30 cellular contexts compared by ENCODE assay signal in the genomic region with DNA sequence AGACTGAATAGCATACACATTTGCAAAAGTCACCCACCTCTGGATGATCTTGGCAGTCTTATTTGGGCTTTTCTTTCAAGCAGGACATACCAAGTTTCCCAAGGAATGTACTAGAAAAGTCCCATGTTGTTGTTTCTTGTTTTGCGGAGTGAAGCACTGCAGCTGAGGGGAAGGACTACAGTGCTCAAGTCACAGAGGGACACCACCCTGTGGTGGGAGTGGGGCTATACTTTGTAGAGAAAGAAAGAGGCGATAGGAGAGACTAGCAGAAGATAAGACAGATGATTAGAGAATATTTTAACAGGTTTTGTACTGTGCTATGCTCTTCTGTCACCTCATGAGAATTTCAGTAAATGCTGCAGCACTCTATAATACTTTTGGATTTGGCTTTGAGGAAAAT.
DNase-seq lines count a peak whose midpoint lies in the region; ATAC-seq and TF ChIP-seq lines count a peak whose summit lies in the region.
"Had no signal": no experiment of that assay in that cellular context is flagged by ENCODE, and none has a peak within 500 bp of the region (broad histone marks: within the 10 kb centered on the region; RNA-seq: fewer than 3 reads in every experiment).

No MANE protein-coding gene starts in this region.

- DNase-seq in A673 (ENCODE audit: low spot score) = peak; percentile 13
- peak; percentile 9 for DNase-seq in OCI-M1 (lab: John Stamatoyannopoulos, UW)
- DNase-seq in endodermal cell = peak; percentile 62
- DNase-seq in neural progenitor cell (ENCODE audit: low spot score) = peak; percentile 42
- no peak for DNase-seq in activated CD4-positive, alpha-beta T cell treated with anti-CD3 and anti-CD28 coated beads, Interleukin-2, amount 50 U/mL, for 48 hours
- no peak for DNase-seq in stimulated activated CD4-positive, alpha-beta T cell treated with anti-CD3 and anti-CD28 coated beads, Interleukin-4, amount 100 ng/mL, for 1 hour
- no peak for DNase-seq in activated effector memory CD4-positive, alpha-beta T cell treated with Interleukin-2 at 50 U/mL for 16 hours
- DNase-seq: activated CD8-positive, alpha-beta memory T cell treated with anti-CD3 and anti-CD28 coated beads, Interleukin-2, amount 50 U/mL, for 48 hours; activated CD8-positive, alpha-beta T cell treated with anti-CD3 and anti-CD28 coated beads for 36 hours; activated naive CD4-positive, alpha-beta T cell treated with anti-CD3 and anti-CD28 coated beads, Interleukin-2, amount 50 U/mL, for 16 hours; AML-193; amniotic stem cell; CD4-positive, alpha-beta memory T cell; effector CD4-positive, alpha-beta T cell; GOT3; Kasumi-1; left ventricle myocardium superior; NCI-H1417 treated with DMSO at 0.1 percent for 48 hours; NCI-H2081; NCI-H226; NCI-H69; Right ventricle myocardium superior; T-helper 2 cell had no signal

- H3K9me3 Mint-ChIP-seq in endodermal cell (peaks cover 10% of the 10 kb centered on the region), neural progenitor cell (no peaks in the 10 kb centered on the region)

- intact Hi-C loops in A673 (cut with micrococcal nuclease; ENCODE audit: unreplicated experiment) = no loop called here

- no peaks in the 10 kb centered on the region for H3K27me3 ChIP-seq in A673 (replicated peaks; ENCODE audit: insufficient read depth, low read depth, low read length, poor library complexity)
- no peaks in the 10 kb centered on the region for H3K27me3 ChIP-seq in endodermal cell (ENCODE audit: control insufficient read depth, insufficient read depth, low read length, poor library complexity, severe bottlenecking)
- H3K27me3 ChIP-seq in neural progenitor cell = no peaks in the 10 kb centered on the region
- H3K27me3 ChIP-seq: breast epithelium, suprapubic skin had no signal

- H3K27me3 Mint-ChIP-seq in endodermal cell (ENCODE audit: insufficient read depth) (no peaks in the 10 kb centered on the region), neural progenitor cell (ENCODE audit: insufficient read depth, low read depth) (no peaks in the 10 kb centered on the region)
- H3K27me3 Mint-ChIP-seq: activated CD8-positive, alpha-beta T cell treated with anti-CD3 and anti-CD28 coated beads for 36 hours; CD4-positive, alpha-beta memory T cell; stimulated activated memory B cell treated with anti-CD40 and anti-IgM and Interleukin-4, amounts not matched to agents 10 μg/mL and 1 μg/mL and 100 μg/mL, for 72 hours had no signal

- CTCF ChIA-PET in A673 (lab: Charles Lee) = no interaction called here

- POLR2A ChIA-PET in A673 (lab: Charles Lee; ENCODE audit: low non-redundant PET) = no interaction called here

- H3K4me1 Mint-ChIP-seq in endodermal cell (no peaks in the 10 kb centered on the region), neural progenitor cell (no peaks in the 10 kb centered on the region)
- H3K4me1 Mint-ChIP-seq: CD4-positive, alpha-beta memory T cell; stimulated activated memory B cell treated with anti-CD40 and anti-IgM and Interleukin-4, amounts not matched to agents 10 μg/mL and 1 μg/mL and 100 μg/mL, for 72 hours had no signal

- peak overlapping the region; percentile 52 for H2AFZ ChIP-seq in neural progenitor cell (replicated peaks)

- no peak for ATAC-seq in GM21515 (IDR thresholded peaks at IDR 0.05; ENCODE audit: unreplicated experiment)
- ATAC-seq: activated CD8-positive, alpha-beta T cell treated with anti-CD3 and anti-CD28 coated beads for 36 hours; left ventricle myocardium superior; Panc1; stimulated activated memory B cell treated with anti-CD40 and anti-IgM and Interleukin-4, amounts not matched to agents 10 μg/mL and 1 μg/mL and 100 μg/mL, for 72 hours had no signal

- H3K4me3 ChIP-seq in A673 (ENCODE audit: low read depth, low read length, poor library complexity, severe bottlenecking) (no peak overlapping the region), endodermal cell (ENCODE audit: low read length) (no peak overlapping the region), neural progenitor cell (no peak overlapping the region)
- H3K4me3 ChIP-seq: breast epithelium, prostate gland, suprapubic skin had no signal

- no peak overlapping the region for H3K27ac Mint-ChIP-seq in endodermal cell
- H3K27ac Mint-ChIP-seq in neural progenitor cell = no peak overlapping the region
- H3K27ac Mint-ChIP-seq: activated CD8-positive, alpha-beta T cell treated with anti-CD3 and anti-CD28 coated beads for 36 hours; CD4-positive, alpha-beta memory T cell; stimulated activated memory B cell treated with anti-CD40 and anti-IgM and Interleukin-4, amounts not matched to agents 10 μg/mL and 1 μg/mL and 100 μg/mL, for 72 hours had no signal

- H3K36me3 ChIP-seq in A673 (ENCODE audit: insufficient read depth, low read length, poor library complexity, severe bottlenecking) (no peaks in the 10 kb centered on the region), endodermal cell (ENCODE audit: control insufficient read depth, insufficient read depth, low read length) (no peaks in the 10 kb centered on the region), neural progenitor cell (no peaks in the 10 kb centered on the region)
- H3K36me3 ChIP-seq: breast epithelium, prostate gland, suprapubic skin had no signal

- H3K4me3 Mint-ChIP-seq in endodermal cell (no peak overlapping the region), neural progenitor cell (no peak overlapping the region)
- H3K4me3 Mint-ChIP-seq: activated CD8-positive, alpha-beta T cell treated with anti-CD3 and anti-CD28 coated beads for 36 hours; CD4-positive, alpha-beta memory T cell; stimulated activated memory B cell treated with anti-CD40 and anti-IgM and Interleukin-4, amounts not matched to agents 10 μg/mL and 1 μg/mL and 100 μg/mL, for 72 hours had no signal

- H4K20me1 ChIP-seq in neural progenitor cell (ENCODE audit: low read depth) = no peaks in the 10 kb centered on the region

- no peaks in the 10 kb centered on the region for H3K36me3 Mint-ChIP-seq in endodermal cell (ENCODE audit: low read depth)
- H3K36me3 Mint-ChIP-seq in neural progenitor cell = no peaks in the 10 kb centered on the region
- H3K36me3 Mint-ChIP-seq: CD4-positive, alpha-beta memory T cell; stimulated activated memory B cell treated with anti-CD40 and anti-IgM and Interleukin-4, amounts not matched to agents 10 μg/mL and 1 μg/mL and 100 μg/mL, for 72 hours had no signal

- H3K4me2 ChIP-seq in neural progenitor cell = no peak overlapping the region

- no TSS peak for BruUV-seq in A673 (replicated peaks; lab: Mats Ljungman, UMichigan)

- WGBS in endodermal cell (ENCODE audit: insufficient coverage in 1 of 2, insufficient read length in 1 of 2), 2 experiments = 83 to 84% methylated on average over 2 of the region's 2 CpGs

- H3K4me1 ChIP-seq in A673 (ENCODE audit: insufficient read depth, low read length, poor library complexity, severe bottlenecking) = no peaks in the 10 kb centered on the region
- H3K4me1 ChIP-seq in endodermal cell (ENCODE audit: control insufficient read depth, insufficient read depth, low read length) = no peaks in the 10 kb centered on the region
- H3K4me1 ChIP-seq in neural progenitor cell = no peaks in the 10 kb centered on the region
- H3K4me1 ChIP-seq: breast epithelium, prostate gland, suprapubic skin had no signal

- H3F3A ChIP-seq in neural progenitor cell (ENCODE audit: low read depth) = no peaks in the 10 kb centered on the region

- no peaks in the 10 kb centered on the region for H3K79me2 ChIP-seq in neural progenitor cell (ENCODE audit: low read depth)

- H3K9ac ChIP-seq in endodermal cell (ENCODE audit: extremely low read depth, low read length, poor library complexity, severe bottlenecking) (no peak overlapping the region), neural progenitor cell (no peak overlapping the region)

- H3K27ac ChIP-seq in A673 (ENCODE audit: low read depth, low read length, poor library complexity, severe bottlenecking) (no peak overlapping the region), endodermal cell (ENCODE audit: low read depth, low read length) (no peak overlapping the region), neural progenitor cell (no peak overlapping the region)
- H3K27ac ChIP-seq: epithelial cell of prostate, prostate gland, suprapubic skin had no signal

- H3K9me3 ChIP-seq in A673 (ENCODE audit: low read depth, low read length, poor library complexity, severe bottlenecking) = peaks cover 4% of the 10 kb centered on the region
- H3K9me3 ChIP-seq in endodermal cell (ENCODE audit: control insufficient read depth, low read length) = peaks cover 5% of the 10 kb centered on the region
- no peaks in the 10 kb centered on the region for H3K9me3 ChIP-seq in neural progenitor cell (ENCODE audit: low read depth)
- H3K9me3 ChIP-seq: breast epithelium, prostate gland, suprapubic skin had no signal

- TF ChIP-seq CTCF in A673 (conservative IDR thresholded peaks at IDR 0.05; ENCODE audit: low read depth, low read length) (0 out of 2 replicates have a peak, but pooled peaks have one; percentile 15), endodermal cell (conservative IDR thresholded peaks at IDR 0.05) (peak; percentile 69), neural progenitor cell (IDR thresholded peaks at IDR 0.05) (peak; percentile 41)

Comparison
In these comparisons a context has a peak if more than half of its experiments do, and no peak if none do; other contexts are left out.
1. DNase-seq: peak in A673 (single experiment), OCI-M1 (single experiment), endodermal cell (single experiment) and neural progenitor cell (single experiment); none in activated CD4-positive, alpha-beta T cell treated with anti-CD3 and anti-CD28 coated beads, Interleukin-2, amount 50 U/mL, for 48 hours (0 of 2), stimulated activated CD4-positive, alpha-beta T cell treated with anti-CD3 and anti-CD28 coated beads, Interleukin-4, amount 100 ng/mL, for 1 hour (single experiment) and activated effector memory CD4-positive, alpha-beta T cell treated with Interleukin-2 at 50 U/mL for 16 hours (single experiment).
2. CTCF ChIP-seq: peak in every context shown above with its lines; median percentile 69 in endodermal cell; 41 in neural progenitor cell; 15 in A673.